In the genomic region with DNA sequence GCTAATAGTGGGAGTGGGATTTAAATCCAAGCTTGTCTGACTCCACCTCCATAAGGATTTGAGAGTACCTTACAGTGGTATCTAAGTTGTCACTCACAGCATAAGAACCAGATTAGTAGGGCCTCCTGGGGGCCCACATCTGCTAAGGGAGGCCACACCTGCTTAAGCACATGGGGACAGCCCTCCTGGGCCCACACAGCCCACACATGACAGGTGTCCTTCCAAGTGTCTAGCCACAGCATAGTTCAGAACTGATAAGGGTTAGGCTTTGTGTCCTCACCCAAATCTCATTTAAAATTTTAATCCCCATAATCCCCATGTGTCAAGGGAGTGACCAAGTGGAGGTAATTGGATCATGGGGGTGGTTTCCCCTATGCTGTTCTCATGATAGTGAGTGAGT, we compare ENCODE assay signal across 1 cellular context.
TF ChIP-seq lines count a peak whose summit lies in the region.

No MANE protein-coding gene starts in this region.

TF ChIP-seq in K562, 482 proteins besides CTCF, POLR2A, EP300 and RAD21 (continued from another document):
- TF ChIP-seq, protein P1, sequence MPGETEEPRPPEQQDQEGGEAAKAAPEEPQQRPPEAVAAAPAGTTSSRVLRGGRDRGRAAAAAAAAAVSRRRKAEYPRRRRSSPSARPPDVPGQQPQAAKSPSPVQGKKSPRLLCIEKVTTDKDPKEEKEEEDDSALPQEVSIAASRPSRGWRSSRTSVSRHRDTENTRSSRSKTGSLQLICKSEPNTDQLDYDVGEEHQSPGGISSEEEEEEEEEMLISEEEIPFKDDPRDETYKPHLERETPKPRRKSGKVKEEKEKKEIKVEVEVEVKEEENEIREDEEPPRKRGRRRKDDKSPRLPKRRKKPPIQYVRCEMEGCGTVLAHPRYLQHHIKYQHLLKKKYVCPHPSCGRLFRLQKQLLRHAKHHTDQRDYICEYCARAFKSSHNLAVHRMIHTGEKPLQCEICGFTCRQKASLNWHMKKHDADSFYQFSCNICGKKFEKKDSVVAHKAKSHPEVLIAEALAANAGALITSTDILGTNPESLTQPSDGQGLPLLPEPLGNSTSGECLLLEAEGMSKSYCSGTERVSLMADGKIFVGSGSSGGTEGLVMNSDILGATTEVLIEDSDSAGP (CRISPR knock-in tag; IDR thresholded peaks at IDR 0.05) = no peak
- TF ChIP-seq, protein P2, sequence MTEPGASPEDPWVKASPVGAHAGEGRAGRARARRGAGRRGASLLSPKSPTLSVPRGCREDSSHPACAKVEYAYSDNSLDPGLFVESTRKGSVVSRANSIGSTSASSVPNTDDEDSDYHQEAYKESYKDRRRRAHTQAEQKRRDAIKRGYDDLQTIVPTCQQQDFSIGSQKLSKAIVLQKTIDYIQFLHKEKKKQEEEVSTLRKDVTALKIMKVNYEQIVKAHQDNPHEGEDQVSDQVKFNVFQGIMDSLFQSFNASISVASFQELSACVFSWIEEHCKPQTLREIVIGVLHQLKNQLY (CRISPR knock-in tag; conservative IDR thresholded peaks at IDR 0.05) = no peak
- TF ChIP-seq, protein P3, sequence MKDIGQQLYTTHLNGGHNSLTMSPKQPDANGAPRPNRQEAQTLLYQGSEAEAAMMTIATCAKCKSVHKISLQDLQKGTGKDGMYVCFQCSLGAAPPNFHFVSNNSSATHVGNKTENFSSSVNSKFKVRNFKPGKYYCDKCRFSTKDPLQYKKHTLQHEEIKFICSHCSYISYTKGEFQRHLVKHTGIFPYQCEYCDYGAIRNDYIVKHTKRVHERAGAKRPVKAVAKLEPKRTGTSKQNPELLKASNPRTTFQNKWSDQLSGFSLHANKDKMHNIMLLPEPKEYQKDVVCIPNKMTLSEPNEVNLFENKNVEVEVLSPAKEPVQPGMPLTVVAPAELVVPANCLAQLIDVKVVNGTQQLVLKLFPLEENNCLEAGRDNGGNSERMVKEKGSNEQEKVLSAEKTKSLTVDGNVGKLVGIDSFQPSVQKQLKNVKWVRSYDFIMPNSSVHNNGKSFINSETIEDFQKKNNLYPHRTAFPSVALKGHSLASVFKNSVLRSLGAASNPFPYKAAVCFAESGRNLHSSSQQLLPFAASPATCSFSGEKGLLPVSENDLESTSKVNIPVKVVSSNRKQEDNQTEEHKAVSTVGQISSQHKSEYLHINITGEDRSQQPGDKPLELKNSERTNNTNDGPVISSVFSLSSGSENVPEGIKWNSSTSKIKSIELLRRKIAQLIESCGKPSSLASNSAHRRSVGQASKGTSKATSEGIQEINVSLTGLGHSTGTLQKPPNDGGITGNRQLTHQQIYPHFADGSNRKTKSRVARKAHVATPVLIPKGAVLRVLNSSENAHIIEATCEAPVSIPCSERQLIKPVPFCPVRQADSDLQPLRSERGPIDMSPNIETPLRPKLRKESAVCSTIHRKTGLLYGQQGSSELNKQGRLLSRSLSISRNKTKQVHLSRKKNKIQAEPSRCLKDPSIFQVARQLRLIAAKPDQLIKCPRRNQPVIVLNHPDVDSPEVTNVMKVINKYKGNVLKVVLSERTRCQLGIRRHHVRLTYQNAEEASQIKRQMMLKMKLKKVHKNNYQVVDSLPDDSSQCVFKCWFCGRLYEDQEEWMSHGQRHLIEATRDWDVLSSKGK (CRISPR knock-in tag; IDR thresholded peaks at IDR 0.05) = no peak
- TF ChIP-seq HDAC2 (IDR thresholded peaks at IDR 0.05) (no peak), KLF1 (tag; IDR thresholded peaks at IDR 0.05) (no peak), CBFA2T2 (conservative IDR thresholded peaks at IDR 0.05) (peak; percentile 38)
- TF ChIP-seq, protein P4, sequence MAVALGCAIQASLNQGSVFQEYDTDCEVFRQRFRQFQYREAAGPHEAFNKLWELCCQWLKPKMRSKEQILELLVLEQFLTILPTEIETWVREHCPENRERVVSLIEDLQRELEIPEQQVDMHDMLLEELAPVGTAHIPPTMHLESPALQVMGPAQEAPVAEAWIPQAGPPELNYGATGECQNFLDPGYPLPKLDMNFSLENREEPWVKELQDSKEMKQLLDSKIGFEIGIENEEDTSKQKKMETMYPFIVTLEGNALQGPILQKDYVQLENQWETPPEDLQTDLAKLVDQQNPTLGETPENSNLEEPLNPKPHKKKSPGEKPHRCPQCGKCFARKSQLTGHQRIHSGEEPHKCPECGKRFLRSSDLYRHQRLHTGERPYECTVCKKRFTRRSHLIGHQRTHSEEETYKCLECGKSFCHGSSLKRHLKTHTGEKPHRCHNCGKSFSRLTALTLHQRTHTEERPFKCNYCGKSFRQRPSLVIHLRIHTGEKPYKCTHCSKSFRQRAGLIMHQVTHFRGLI (CRISPR knock-in tag; IDR thresholded peaks at IDR 0.05) = no peak
TF ChIP-seq in K562: peak in this region for 2.
